Comparison of ENCODE assay signal across 23 cellular contexts in the genomic region with DNA sequence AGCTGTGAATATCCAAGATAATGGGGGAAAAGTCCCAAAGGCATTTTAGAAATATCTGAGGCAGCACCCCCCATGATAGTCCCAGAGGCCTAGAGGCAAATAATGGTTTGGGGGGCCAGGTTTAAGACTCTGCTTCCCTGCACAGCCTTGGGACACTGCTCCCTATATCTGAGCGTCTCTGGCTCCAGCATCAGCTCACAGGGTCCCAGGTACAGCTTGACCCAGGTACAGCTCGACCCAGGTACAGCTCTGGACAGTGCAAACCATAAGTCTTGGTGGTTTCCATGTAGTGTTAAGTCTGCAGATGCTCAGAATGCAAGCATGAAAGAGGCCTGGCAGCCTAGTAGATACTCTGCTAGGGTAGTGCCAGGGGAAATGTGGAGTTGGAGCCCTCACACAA. TPM values are rescaled to one million over a fixed set of nuclear protein-coding genes. Genes with fewer than 3 reads are reported as not detected.
DNase-seq lines count a peak whose midpoint lies in the region; ATAC-seq and TF ChIP-seq lines count a peak whose summit lies in the region.
"Had no signal": no experiment of that assay in that cellular context is flagged by ENCODE, and none has a peak within 500 bp of the region (broad histone marks: within the 10 kb centered on the region; RNA-seq: fewer than 3 reads in every experiment).

No MANE protein-coding gene starts in this region.

- H3K9me2 ChIP-seq in GM23338 (ENCODE audit: insufficient read depth), result 0 out of 2 replicates have a peak, but pooled peaks cover 11% of the 10 kb centered on the region

- ATAC-seq in GM23338 (peak; percentile 45; the same call in 1 of the 3 replicates), WTC11 (peak; percentile 78), GM21367 (IDR thresholded peaks at IDR 0.05; ENCODE audit: unreplicated experiment) (no peak)
- peak; percentile 17 to 36 for ATAC-seq in natural killer cell treated with Interleukin-12 subunit alpha and Interleukin-12 subunit beta and Interleukin-15 and Interleukin-18, amount 100 ng/mL, for 72 hours
- ATAC-seq: A549 had no signal

- H3K4me2 ChIP-seq in GM23338, result peak overlapping the region; percentile 49; the same call in 1 of the 2 replicates
- H3K4me2 ChIP-seq: A549; BLaER1 treated with 17β-estradiol and CSF1 and Interleukin-3, amounts not matched to agents 10 nM and 100 nM had no signal

- CTCF ChIA-PET in WTC11 (lab: Charles Lee), result interaction anchor here (0.7 to 1.6 kb wide), 4 partner anchors 7 to 539 kb away, joined by 3 to 11 read pairs (median 6); no protein-coding TSS in a partner anchor

- H3K27ac Mint-ChIP-seq in GM23338 (no peak overlapping the region), WTC11 (no peak overlapping the region)
- H3K27ac Mint-ChIP-seq in natural killer cell treated with Interleukin-12 subunit alpha and Interleukin-12 subunit beta and Interleukin-15 and Interleukin-18, amount 100 ng/mL, for 72 hours, result no peak overlapping the region
- H3K27ac Mint-ChIP-seq: CD14-positive monocyte; CD4-positive, alpha-beta T cell; CD8-positive, alpha-beta memory T cell had no signal

- H3K4me1 Mint-ChIP-seq in GM23338 (peaks cover 21% of the 10 kb centered on the region), WTC11 (peaks cover 24% of the 10 kb centered on the region)
- H3K4me1 Mint-ChIP-seq in natural killer cell treated with Interleukin-12 subunit alpha and Interleukin-12 subunit beta and Interleukin-15 and Interleukin-18, amount 100 ng/mL, for 72 hours (ENCODE audit: low read depth in 2 of 2), result no peaks in the 10 kb centered on the region
- H3K4me1 Mint-ChIP-seq: CD14-positive monocyte; CD8-positive, alpha-beta memory T cell had no signal

- no peak for TF ChIP-seq CTCF in GM23338 (conservative IDR thresholded peaks at IDR 0.05; ENCODE audit: low read depth in 2 of 2)
- TF ChIP-seq CTCF in WTC11 (IDR thresholded peaks at IDR 0.05), result no peak

- H4K20me1 ChIP-seq in GM23338 (replicated peaks; ENCODE audit: insufficient read depth), result no peaks in the 10 kb centered on the region
- H4K20me1 ChIP-seq: BLaER1 treated with 17β-estradiol and CSF1 and Interleukin-3, amounts not matched to agents 10 nM and 100 nM had no signal

- H3K36me3 ChIP-seq in GM23338 (ENCODE audit: insufficient read depth), result 0 out of 2 replicates have a peak, but pooled peaks cover 7% of the 10 kb centered on the region
- H3K36me3 ChIP-seq: BE2C; BLaER1 treated with 17β-estradiol and CSF1 and Interleukin-3, amounts not matched to agents 10 nM and 100 nM had no signal

- H3K27me3 Mint-ChIP-seq in GM23338 (ENCODE audit: insufficient read depth, low read depth, poor library complexity), result peaks cover 4% of the 10 kb centered on the region
- H3K27me3 Mint-ChIP-seq in WTC11 (ENCODE audit: low read depth), result no peaks in the 10 kb centered on the region
- H3K27me3 Mint-ChIP-seq in natural killer cell treated with Interleukin-12 subunit alpha and Interleukin-12 subunit beta and Interleukin-15 and Interleukin-18, amount 100 ng/mL, for 72 hours, result no peaks in the 10 kb centered on the region

- no peak overlapping the region for H3K4me3 ChIP-seq in GM23338
- H3K4me3 ChIP-seq: A549; BLaER1 treated with 17β-estradiol and CSF1 and Interleukin-3, amounts not matched to agents 10 nM and 100 nM had no signal

- H3K79me2 ChIP-seq in GM23338 (replicated peaks; ENCODE audit: insufficient read depth), result no peaks in the 10 kb centered on the region

- H2AFZ ChIP-seq in GM23338, result no peak overlapping the region; the same call in 1 of the 2 replicates

- peaks cover 10% of the 10 kb centered on the region; the same call in 1 of the 2 replicates for H3K4me1 ChIP-seq in GM23338 (ENCODE audit: insufficient read depth)
- H3K4me1 ChIP-seq: A549; BE2C; BLaER1 treated with 17β-estradiol and CSF1 and Interleukin-3, amounts not matched to agents 10 nM and 100 nM had no signal

- H3F3A ChIP-seq in GM23338 (replicated peaks; ENCODE audit: low read depth), result no peaks in the 10 kb centered on the region

- no peaks in the 10 kb centered on the region for H3K27me3 ChIP-seq in GM23338 (ENCODE audit: insufficient read depth)
- H3K27me3 ChIP-seq: BE2C; BLaER1 treated with 17β-estradiol and CSF1 and Interleukin-3, amounts not matched to agents 10 nM and 100 nM had no signal

- DNase-seq in GM23338 (ENCODE audit: low spot score) (no peak), WTC11 (ENCODE audit: low spot score) (no peak), dedifferentiated amniotic fluid mesenchymal stem cell (ENCODE audit: extremely low spot score) (no peak), H4 (ENCODE audit: low spot score) (no peak)
- no peak for DNase-seq in natural killer cell treated with Interleukin-12 subunit alpha and Interleukin-12 subunit beta and Interleukin-15 and Interleukin-18, amount 100 ng/mL, for 72 hours (ENCODE audit: low spot score)
- DNase-seq: 8988T; ACHN; AML-193; BE2C; Calu3; CD4-positive, alpha-beta T cell; CD8-positive, alpha-beta memory T cell; COR-L47; DMS53; DMS79 treated with DMSO at 0.1 percent for 48 hours; GF-D8; H7; HCEC 1CT had no signal

- H3K36me3 Mint-ChIP-seq in GM23338 (ENCODE audit: low read depth) (peaks cover 18% of the 10 kb centered on the region), WTC11 (peaks cover 24% of the 10 kb centered on the region)
- H3K36me3 Mint-ChIP-seq in natural killer cell treated with Interleukin-12 subunit alpha and Interleukin-12 subunit beta and Interleukin-15 and Interleukin-18, amount 100 ng/mL, for 72 hours, result no peaks in the 10 kb centered on the region
- H3K36me3 Mint-ChIP-seq: CD14-positive monocyte; CD8-positive, alpha-beta memory T cell had no signal

- POLR2A ChIA-PET in WTC11 (lab: Charles Lee), result no interaction called here

- no peak overlapping the region for H3K27ac ChIP-seq in GM23338 (ENCODE audit: low read depth)
- H3K27ac ChIP-seq: A549; BLaER1 treated with 17β-estradiol and CSF1 and Interleukin-3, amounts not matched to agents 10 nM and 100 nM had no signal

- H3K4me3 Mint-ChIP-seq in GM23338 (no peak overlapping the region), WTC11 (no peak overlapping the region)
- no peak overlapping the region for H3K4me3 Mint-ChIP-seq in natural killer cell treated with Interleukin-12 subunit alpha and Interleukin-12 subunit beta and Interleukin-15 and Interleukin-18, amount 100 ng/mL, for 72 hours
- H3K4me3 Mint-ChIP-seq: CD14-positive monocyte; CD4-positive, alpha-beta T cell; CD8-positive, alpha-beta memory T cell had no signal

- H3K9me3 Mint-ChIP-seq in GM23338 (peaks cover 12% of the 10 kb centered on the region; the same call in 2 of the 3 replicates), WTC11 (peaks cover 31% of the 10 kb centered on the region)
- peaks cover 3% of the 10 kb centered on the region for H3K9me3 Mint-ChIP-seq in natural killer cell treated with Interleukin-12 subunit alpha and Interleukin-12 subunit beta and Interleukin-15 and Interleukin-18, amount 100 ng/mL, for 72 hours
- H3K9me3 Mint-ChIP-seq: CD4-positive, alpha-beta T cell; CD8-positive, alpha-beta memory T cell had no signal

TF ChIP-seq in GM23338, 12 proteins besides CTCF, POLR2A, EP300 and RAD21 (continues in another document):
- TF ChIP-seq EZH2 (IDR thresholded peaks at IDR 0.05; ENCODE audit: low read depth, unreplicated experiment), result no peak

TF ChIP-seq in WTC11, 78 proteins besides CTCF, POLR2A, EP300 and RAD21:
- TF ChIP-seq, protein P1, sequence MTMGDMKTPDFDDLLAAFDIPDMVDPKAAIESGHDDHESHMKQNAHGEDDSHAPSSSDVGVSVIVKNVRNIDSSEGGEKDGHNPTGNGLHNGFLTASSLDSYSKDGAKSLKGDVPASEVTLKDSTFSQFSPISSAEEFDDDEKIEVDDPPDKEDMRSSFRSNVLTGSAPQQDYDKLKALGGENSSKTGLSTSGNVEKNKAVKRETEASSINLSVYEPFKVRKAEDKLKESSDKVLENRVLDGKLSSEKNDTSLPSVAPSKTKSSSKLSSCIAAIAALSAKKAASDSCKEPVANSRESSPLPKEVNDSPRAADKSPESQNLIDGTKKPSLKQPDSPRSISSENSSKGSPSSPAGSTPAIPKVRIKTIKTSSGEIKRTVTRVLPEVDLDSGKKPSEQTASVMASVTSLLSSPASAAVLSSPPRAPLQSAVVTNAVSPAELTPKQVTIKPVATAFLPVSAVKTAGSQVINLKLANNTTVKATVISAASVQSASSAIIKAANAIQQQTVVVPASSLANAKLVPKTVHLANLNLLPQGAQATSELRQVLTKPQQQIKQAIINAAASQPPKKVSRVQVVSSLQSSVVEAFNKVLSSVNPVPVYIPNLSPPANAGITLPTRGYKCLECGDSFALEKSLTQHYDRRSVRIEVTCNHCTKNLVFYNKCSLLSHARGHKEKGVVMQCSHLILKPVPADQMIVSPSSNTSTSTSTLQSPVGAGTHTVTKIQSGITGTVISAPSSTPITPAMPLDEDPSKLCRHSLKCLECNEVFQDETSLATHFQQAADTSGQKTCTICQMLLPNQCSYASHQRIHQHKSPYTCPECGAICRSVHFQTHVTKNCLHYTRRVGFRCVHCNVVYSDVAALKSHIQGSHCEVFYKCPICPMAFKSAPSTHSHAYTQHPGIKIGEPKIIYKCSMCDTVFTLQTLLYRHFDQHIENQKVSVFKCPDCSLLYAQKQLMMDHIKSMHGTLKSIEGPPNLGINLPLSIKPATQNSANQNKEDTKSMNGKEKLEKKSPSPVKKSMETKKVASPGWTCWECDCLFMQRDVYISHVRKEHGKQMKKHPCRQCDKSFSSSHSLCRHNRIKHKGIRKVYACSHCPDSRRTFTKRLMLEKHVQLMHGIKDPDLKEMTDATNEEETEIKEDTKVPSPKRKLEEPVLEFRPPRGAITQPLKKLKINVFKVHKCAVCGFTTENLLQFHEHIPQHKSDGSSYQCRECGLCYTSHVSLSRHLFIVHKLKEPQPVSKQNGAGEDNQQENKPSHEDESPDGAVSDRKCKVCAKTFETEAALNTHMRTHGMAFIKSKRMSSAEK (CRISPR knock-in tag; IDR thresholded peaks at IDR 0.05; ENCODE audit: borderline replicate concordance), result no peak
- TF ChIP-seq NR2C2 (CRISPR knock-in tag; IDR thresholded peaks at IDR 0.05), result no peak
- no peak for TF ChIP-seq ZBTB21 (CRISPR knock-in tag; IDR thresholded peaks at IDR 0.05; ENCODE audit: borderline replicate concordance)
- no peak for TF ChIP-seq NFATC4 (CRISPR knock-in tag; IDR thresholded peaks at IDR 0.05)
- no peak for TF ChIP-seq TEAD4 (CRISPR knock-in tag; IDR thresholded peaks at IDR 0.05)

RNA-seq across cellular contexts. Expression of a gene that starts 47.0 kb away (rescaled TPM):
- 35.3 and 45.5 TPM in 2 replicates for total RNA-seq in GM23338 (2014; rRNA removed; shearing (Covaris generic))
- 17.4 and 24.6 TPM in 2 replicates for polyA plus RNA-seq in GM23338 (2016; fragmentation: Nextera tagmentation; extraction: Ambion mirVana)
- 21.0 to 25.1 TPM (median 23.1 TPM) in 3 replicates for total RNA-seq in WTC11 (2021)
- total RNA-seq in natural killer cell treated with Interleukin-12 subunit alpha and Interleukin-12 subunit beta and Interleukin-15 and Interleukin-18, amount 100 ng/mL, for 72 hours, result under 1 TPM in 1 of 2 donors, not detected in 1; 0.31 TPM
- total RNA-seq in H4 (2014; rRNA removed; shearing (Covaris generic)), result 2.0 and 3.1 TPM in 2 replicates
- total RNA-seq: G401 had no signal
- polyA plus RNA-seq: CD14-positive monocyte had no signal
